In genomic region chr7:135979674-135980660, GRCh38 we compare ENCODE assay signal across 8 cellular contexts. TPM values are rescaled to one million over a fixed set of nuclear protein-coding genes. Genes with fewer than 3 reads are reported as not detected.
DNase-seq lines count a peak whose midpoint lies in the region; ATAC-seq, FAIRE-seq and TF ChIP-seq lines count a peak whose summit lies in the region.

No MANE protein-coding gene starts in this region.

- no peaks in the 10 kb centered on the region for H3K9me3 ChIP-seq in hepatocyte (ENCODE audit: low read depth)

- H3K9me2 ChIP-seq in hepatocyte (replicated peaks; ENCODE audit: insufficient read depth), result no peaks in the 10 kb centered on the region

- no peak for FAIRE-seq in RCC 7860 (lab: Jason Lieb, UNC)

- peaks cover 16% of the 10 kb centered on the region for H4K20me1 ChIP-seq in hepatocyte (ENCODE audit: insufficient read depth, poor library complexity, severe bottlenecking)

- peak overlapping the region; percentile 24 for H3K27ac ChIP-seq in hepatocyte

- H3K36me3 ChIP-seq in hepatocyte (replicated peaks; ENCODE audit: insufficient read depth, low read depth), result no peaks in the 10 kb centered on the region

- H3K4me3 ChIP-seq in hepatocyte, result no peak overlapping the region

- DNase-seq in ACHN (peak; percentile 44), SK-MEL-5 (ENCODE audit: low read depth, low spot score) (peak; percentile 53), hepatocyte (ENCODE audit: low spot score) (no peak), RCC 7860 (ENCODE audit: low spot score) (no peak), mucosa of gallbladder (ENCODE audit: low spot score) (no peak), DMS153 (lab: John Stamatoyannopoulos, UW) (no peak)

- H2AFZ ChIP-seq in hepatocyte, result no peak overlapping the region

- ATAC-seq in GM21447 (IDR thresholded peaks at IDR 0.05; ENCODE audit: unreplicated experiment), result peak; percentile 19
- ATAC-seq in HG03097 (IDR thresholded peaks at IDR 0.05; ENCODE audit: low FRiP score, unreplicated experiment), result no peak

- WGBS in hepatocyte (ENCODE audit: low lambda C conversion rate, missing lambda C conversion rate), result 83% methylated on average over 2 of the region's 2 CpGs

- no peaks in the 10 kb centered on the region for H3K27me3 ChIP-seq in hepatocyte

- TF ChIP-seq CTCF in hepatocyte (IDR thresholded peaks at IDR 0.05; ENCODE audit: poor library complexity), result no peak

- no peak overlapping the region for H3K4me2 ChIP-seq in hepatocyte

- in situ Hi-C loops in ACHN (cut with HindIII; ENCODE audit: low pct_ligation_motif_present, low pct_unique_long_range_greater_than_20kb, low sequenced_read_pairs) (no loop called here), SK-MEL-5 (cut with HindIII; ENCODE audit: low pct_unique_long_range_greater_than_20kb, low sequenced_read_pairs) (no loop called here)

- peaks cover 12% of the 10 kb centered on the region for H3K4me1 ChIP-seq in hepatocyte (ENCODE audit: insufficient read depth)

- H3K79me2 ChIP-seq in hepatocyte, result peaks cover 20% of the 10 kb centered on the region

RNA-seq across cellular contexts. Expression of gene MTPN, which starts 2.8 kb away (rescaled TPM):
- 159 and 168 TPM in 2 replicates for total RNA-seq in SK-MEL-5 (2014; rRNA removed; shearing (Covaris generic))
- polyA plus RNA-seq in SK-MEL-5 (2015; cell fraction: cytosol; rRNA removed), result 187 and 282 TPM in 2 replicates
- 35.9 and 47.4 TPM in 2 replicates for polyA plus RNA-seq in SK-MEL-5 (2015; cell fraction: nucleus; rRNA removed)
- total RNA-seq in hepatocyte (108 and 131 TPM in 2 replicates), mucosa of gallbladder (110 TPM)
- 32.8 and 33.5 TPM in 2 replicates for polyA plus RNA-seq in hepatocyte

Comparison
In these comparisons a context has a peak if more than half of its experiments do, and no peak if none do; other contexts are left out.
1. DNase-seq: peak in ACHN (single experiment) and SK-MEL-5 (single experiment); none in hepatocyte (single experiment), RCC 7860 (single experiment), mucosa of gallbladder (single experiment) and DMS153 (single experiment).